In genomic region chr2:17752892-17753802, GRCh38 we compare ENCODE assay signal across 8 cellular contexts. TPM values are rescaled to one million over a fixed set of nuclear protein-coding genes. Genes with fewer than 3 reads are reported as not detected.
A peak's percentile ranks its signal among the peaks of the same experiment; 100 is the strongest.
DNase-seq lines count a peak whose midpoint lies in the region; ATAC-seq and TF ChIP-seq lines count a peak whose summit lies in the region.

No MANE protein-coding gene starts in this region.

- H3K4me2 ChIP-seq in SU-DHL-6 (ENCODE audit: low read depth, low read length, poor library complexity, severe bottlenecking), result peak overlapping the region; percentile 99

- H3K9me3 ChIP-seq in HUES64 (ENCODE audit: insufficient read depth, low read depth, low read length) (no peaks in the 10 kb centered on the region), SU-DHL-6 (ENCODE audit: insufficient read depth, low read length) (no peaks in the 10 kb centered on the region)

- ATAC-seq in GM21528 (IDR thresholded peaks at IDR 0.05; ENCODE audit: low FRiP score, unreplicated experiment) (peak; percentile 37), left colon (peak; percentile 69)

- H3K4me3 ChIP-seq in HUES64 (ENCODE audit: low read length) (peak overlapping the region; percentile 100), SU-DHL-6 (ENCODE audit: insufficient read depth, low read length, poor library complexity, severe bottlenecking) (peak overlapping the region; percentile 90)

- H3F3A ChIP-seq in SU-DHL-6 (ENCODE audit: insufficient read depth), result peaks cover 31% of the 10 kb centered on the region

- H3K36me3 ChIP-seq in HUES64 (ENCODE audit: insufficient read depth, low read length), result no peaks in the 10 kb centered on the region
- H3K36me3 ChIP-seq in SU-DHL-6 (ENCODE audit: low read length), result peaks cover 9% of the 10 kb centered on the region; the same call in 1 of the 2 replicates

- intact Hi-C loops in left colon (cut with DNase I, micrococcal nuclease), result no loop called here

- peaks cover 95% of the 10 kb centered on the region for H3K79me2 ChIP-seq in SU-DHL-6 (ENCODE audit: insufficient read depth, low read length)

- peak overlapping the region; percentile 36 for H2AFZ ChIP-seq in SU-DHL-6 (ENCODE audit: low read depth, low read length, severe bottlenecking)

- H3K4me1 ChIP-seq in HUES64 (ENCODE audit: insufficient read depth, low read length), result peaks cover 42% of the 10 kb centered on the region

- WGBS in HUES64, result under 1% methylated on average over 70 of the region's 70 CpGs

- no peak for TF ChIP-seq CTCF in SU-DHL-6 (IDR thresholded peaks at IDR 0.05; ENCODE audit: insufficient read depth, low read length, poor library complexity, severe bottlenecking)

- DNase-seq in NK-92 treated with Interleukin-12 subunit alpha and Interleukin-12 subunit beta, amount 100 ng/mL, for 24 hours (lab: John Stamatoyannopoulos, UW), result peak; percentile 62
- DNase-seq in NK-92 (lab: John Stamatoyannopoulos, UW; ENCODE audit: unreplicated experiment) (no peak), cerebellum (ENCODE audit: low spot score) (peak; percentile 42), left colon (peak; percentile 59 to 67)
- peak; percentile 3 to 30 (median 9) for DNase-seq in stimulated activated CD4-positive, alpha-beta T cell treated with anti-CD3 and anti-CD28 coated beads, TNF-alpha, amount 100 ng/mL, for 24 hours (ENCODE audit: low read depth in 3 of 3)

- H3K27ac ChIP-seq in HUES64 (ENCODE audit: low read depth, low read length), result peak overlapping the region; percentile 99
- peak overlapping the region; percentile 91 for H3K27ac ChIP-seq in SU-DHL-6 (ENCODE audit: low read depth, low read length)

- H3K27me3 ChIP-seq in HUES64 (ENCODE audit: insufficient read depth, low read length) (no peaks in the 10 kb centered on the region), SU-DHL-6 (ENCODE audit: low read length) (no peaks in the 10 kb centered on the region)

- peaks cover 31% of the 10 kb centered on the region for H4K20me1 ChIP-seq in SU-DHL-6 (ENCODE audit: low read depth, low read length)

- no peaks in the 10 kb centered on the region for H3K9me2 ChIP-seq in SU-DHL-6 (replicated peaks; ENCODE audit: insufficient read depth, low read length)

- H3K9ac ChIP-seq in HUES64 (ENCODE audit: low read depth, low read length) (peak overlapping the region; percentile 97), SU-DHL-6 (ENCODE audit: low read length) (peak overlapping the region; percentile 98)

RNA-seq across cellular contexts. Expression of gene SMC6, which starts 0.5 kb away (rescaled TPM):
- 28.8 TPM for polyA plus RNA-seq in HUES64 (2013, experiment 1 of 2)
- 32.3 TPM for polyA plus RNA-seq in HUES64 (2013, experiment 2 of 2)
- total RNA-seq in cerebellum, result 29.3 TPM
- 10 to 100 TPM; 23.3 to 25.3 TPM for total RNA-seq in left colon

RNA-seq across cellular contexts. Expression of gene GEN1, which starts 0.8 kb away (rescaled TPM):
- 12.4 TPM for polyA plus RNA-seq in HUES64 (2013, experiment 1 of 2)
- polyA plus RNA-seq in HUES64 (2013, experiment 2 of 2), result 12.1 TPM
- total RNA-seq in cerebellum, result 21.1 TPM
- 10 to 100 TPM; 13.5 to 26.3 TPM for total RNA-seq in left colon
